Comparison of ENCODE assay signal across 25 cellular contexts in the genomic region with DNA sequence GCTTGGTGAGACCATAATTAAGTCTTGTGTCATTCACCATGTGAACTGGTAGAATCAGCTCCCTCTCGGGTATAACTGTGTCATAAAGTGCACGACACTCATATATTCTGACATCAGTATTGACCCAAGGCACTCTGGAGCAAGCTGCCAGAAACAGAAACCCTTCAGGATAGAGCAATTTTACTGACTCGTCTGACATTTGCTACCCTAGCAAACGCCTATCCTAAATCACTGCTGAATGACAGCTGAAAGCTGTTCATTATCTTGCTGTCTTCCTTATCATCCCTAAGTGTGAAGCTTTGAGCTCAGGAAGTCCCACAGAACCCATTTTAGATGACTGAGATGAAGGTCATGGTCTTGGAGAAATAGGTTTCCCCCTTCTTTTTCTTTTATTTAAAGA.
"Had no signal": no experiment of that assay in that cellular context is flagged by ENCODE, and none has a peak within 500 bp of the region (broad histone marks: within the 10 kb centered on the region; RNA-seq: fewer than 3 reads in every experiment).

No MANE protein-coding gene starts in this region.

- DNase-seq: colonic mucosa; dermis blood vessel endothelial cell; effector memory CD4-positive, alpha-beta T cell; foreskin keratinocyte; mucosa of descending colon; naive B cell; occipital lobe; ovary; posterior cingulate gyrus; psoas muscle; right cardiac atrium; sigmoid colon; stimulated activated CD4-positive, alpha-beta T cell treated with anti-CD3 and anti-CD28 coated beads, Interleukin-2, amount 100 ng/mL, for 24 hours; stimulated activated CD4-positive, alpha-beta T cell treated with anti-CD3 and anti-CD28 coated beads, Interleukin-4, amount 100 ng/mL, for 24 hours; stimulated activated naive CD4-positive, alpha-beta T cell treated with Interleukin-2 at 50 U/mL for 16 hours; transverse colon; upper lobe of right lung; uterus had no signal

- H3K27me3 ChIP-seq: colonic mucosa, esophagus muscularis mucosa, foreskin keratinocyte, ovary, sigmoid colon, suprapubic skin, transverse colon, upper lobe of right lung, uterus had no signal

- H3K4me1 Mint-ChIP-seq: naive B cell had no signal

- H3K9me3 Mint-ChIP-seq: memory B cell; mesothelial cell of epicardium; naive B cell; natural killer cell treated with Interleukin-12 subunit alpha and Interleukin-12 subunit beta and Interleukin-15 and Interleukin-18, amount 100 ng/mL, for 72 hours; stimulated activated effector memory CD8-positive, alpha-beta T cell treated with anti-CD3 and anti-CD28 coated beads, Interleukin-12 subunit alpha, Interleukin-12 subunit beta, amount 100 ng/mL, for 72 hours had no signal

- H3K9me3 ChIP-seq: colonic mucosa, esophagus muscularis mucosa, mucosa of descending colon, ovary, psoas muscle, sigmoid colon, suprapubic skin, transverse colon, upper lobe of right lung, uterus had no signal

- H3K27me3 Mint-ChIP-seq: natural killer cell treated with Interleukin-12 subunit alpha and Interleukin-12 subunit beta and Interleukin-15 and Interleukin-18, amount 100 ng/mL, for 72 hours had no signal

- H3K36me3 Mint-ChIP-seq: memory B cell; mesothelial cell of epicardium; naive B cell; natural killer cell treated with Interleukin-12 subunit alpha and Interleukin-12 subunit beta and Interleukin-15 and Interleukin-18, amount 100 ng/mL, for 72 hours; stimulated activated effector memory CD8-positive, alpha-beta T cell treated with anti-CD3 and anti-CD28 coated beads, Interleukin-12 subunit alpha, Interleukin-12 subunit beta, amount 100 ng/mL, for 72 hours had no signal

- ATAC-seq: foreskin keratinocyte; mucosa of descending colon; natural killer cell treated with Interleukin-12 subunit alpha and Interleukin-12 subunit beta and Interleukin-15 and Interleukin-18, amount 100 ng/mL, for 72 hours; psoas muscle; right cardiac atrium; stimulated activated effector memory CD8-positive, alpha-beta T cell treated with anti-CD3 and anti-CD28 coated beads, Interleukin-12 subunit alpha, Interleukin-12 subunit beta, amount 100 ng/mL, for 72 hours; upper lobe of right lung had no signal

- H3K27ac Mint-ChIP-seq: memory B cell; mesothelial cell of epicardium; naive B cell; natural killer cell treated with Interleukin-12 subunit alpha and Interleukin-12 subunit beta and Interleukin-15 and Interleukin-18, amount 100 ng/mL, for 72 hours; stimulated activated effector memory CD8-positive, alpha-beta T cell treated with anti-CD3 and anti-CD28 coated beads, Interleukin-12 subunit alpha, Interleukin-12 subunit beta, amount 100 ng/mL, for 72 hours had no signal

- H3K4me3 ChIP-seq: colonic mucosa, esophagus muscularis mucosa, lung, mucosa of descending colon, ovary, psoas muscle, sigmoid colon, suprapubic skin, transverse colon, upper lobe of right lung, uterus had no signal

- H3K4me3 Mint-ChIP-seq: memory B cell; mesothelial cell of epicardium; naive B cell; natural killer cell treated with Interleukin-12 subunit alpha and Interleukin-12 subunit beta and Interleukin-15 and Interleukin-18, amount 100 ng/mL, for 72 hours; stimulated activated effector memory CD8-positive, alpha-beta T cell treated with anti-CD3 and anti-CD28 coated beads, Interleukin-12 subunit alpha, Interleukin-12 subunit beta, amount 100 ng/mL, for 72 hours had no signal

- H3K4me1 ChIP-seq: colonic mucosa, foreskin keratinocyte, uterus had no signal

- H3K27ac ChIP-seq: colonic mucosa, esophagus muscularis mucosa, foreskin keratinocyte, ovary, psoas muscle, sigmoid colon, suprapubic skin, upper lobe of right lung, uterus had no signal

- H3K36me3 ChIP-seq: colonic mucosa, ovary, sigmoid colon, transverse colon, upper lobe of right lung, uterus had no signal
